Comparison of ENCODE assay signal across 20 cellular contexts in genomic region chr12:129701536-129702165, GRCh38.
"Had no signal": no experiment of that assay in that cellular context is flagged by ENCODE, and none has a peak within 500 bp of the region (broad histone marks: within the 10 kb centered on the region; RNA-seq: fewer than 3 reads in every experiment).

No MANE protein-coding gene starts in this region.

- H3K27ac ChIP-seq: body of pancreas, heart left ventricle, lower lobe of right lung, upper lobe of left lung had no signal

- H3K36me3 ChIP-seq: heart left ventricle, lower lobe of right lung, upper lobe of left lung had no signal

- H3K4me3 ChIP-seq: body of pancreas, heart left ventricle, lower lobe of right lung, smooth muscle cell, upper lobe of left lung had no signal

- H3K4me1 ChIP-seq: body of pancreas, heart left ventricle, lower lobe of right lung, upper lobe of left lung had no signal

- H3K27me3 ChIP-seq: body of pancreas, heart left ventricle, upper lobe of left lung had no signal

- DNase-seq: activated CD4-positive, alpha-beta memory T cell treated with anti-CD3 and anti-CD28 coated beads, Interleukin-2, amount 10 ng/mL, durations not matched to agents 7 days and 5 days; activated effector memory CD4-positive, alpha-beta T cell treated with Interleukin-2 at 50 U/mL for 16 hours; activated naive CD4-positive, alpha-beta T cell treated with anti-CD3 and anti-CD28 coated beads for 36 hours; activated T-cell treated with anti-CD3 and anti-CD28 coated beads, Interleukin-2, amount 50 U/mL, for 72 hours; anterior cingulate cortex; body of pancreas; dermis blood vessel endothelial cell; effector CD8-positive, alpha-beta T cell; heart left ventricle; left colon; lower lobe of right lung; naive B cell; nucleus accumbens; stimulated activated CD4-positive, alpha-beta T cell treated with anti-CD3 and anti-CD28 coated beads, Interleukin-2, amount 100 ng/mL, for 48 hours; stimulated activated CD8-positive, alpha-beta memory T cell treated with anti-CD3 and anti-CD28 coated beads, Interleukin-4, amount 100 ng/mL, for 48 hours; stimulated activated naive B cell treated with anti-CD40 and anti-IgM and Interleukin-4, amounts not matched to agents 10 μg/mL and 1 μg/mL and 100 μg/mL, for 72 hours; T-helper 9 cell; upper lobe of left lung had no signal

- ATAC-seq: activated T-cell treated with anti-CD3 and anti-CD28 coated beads, Interleukin-2, amount 50 U/mL, for 72 hours; body of pancreas; heart left ventricle; left colon; lower lobe of right lung; sciatic nerve; stimulated activated naive B cell treated with anti-CD40 and anti-IgM and Interleukin-4, amounts not matched to agents 10 μg/mL and 1 μg/mL and 100 μg/mL, for 72 hours had no signal

- H3K9me3 ChIP-seq: body of pancreas had no signal
